8 cellular contexts compared by ENCODE assay signal in the genomic region with DNA sequence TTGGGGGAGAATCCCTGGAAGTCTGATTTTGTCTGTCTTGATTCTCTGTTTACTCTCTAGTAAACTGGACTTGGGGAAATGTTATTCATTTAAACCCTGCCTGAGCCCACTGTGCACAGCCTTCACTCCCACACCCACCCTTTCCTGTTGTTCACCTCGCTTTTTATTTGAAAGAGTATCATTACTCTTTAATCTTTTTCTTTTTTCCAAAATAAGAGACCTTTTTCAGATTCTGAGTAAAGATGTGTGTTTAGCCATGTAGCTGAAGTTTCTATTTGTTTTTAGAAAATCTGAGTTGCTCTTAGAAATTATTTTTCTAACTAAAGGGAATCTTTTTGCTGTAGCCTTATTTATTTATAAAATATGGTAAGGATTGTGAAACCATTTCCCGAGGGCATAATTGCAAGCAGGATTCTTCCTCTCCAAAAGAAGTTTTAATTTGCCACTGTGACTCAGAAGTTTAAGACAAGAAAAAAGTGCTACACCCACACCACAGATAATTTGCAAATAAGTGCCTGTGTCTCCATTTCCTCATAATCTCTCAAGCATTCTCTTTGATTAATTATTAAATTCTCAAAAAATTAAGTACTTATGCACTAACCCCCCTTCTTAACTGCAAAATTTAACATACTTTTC. TPM values are rescaled to one million over a fixed set of nuclear protein-coding genes. Genes with fewer than 3 reads are reported as not detected.
A peak's percentile ranks its signal among the peaks of the same experiment; 100 is the strongest.
DNase-seq lines count a peak whose midpoint lies in the region; ATAC-seq and TF ChIP-seq lines count a peak whose summit lies in the region.

No MANE protein-coding gene starts in this region.

- H3K36me3 ChIP-seq in CD8-positive, alpha-beta T cell (ENCODE audit: insufficient read depth, low read length): peaks cover 2% of the 10 kb centered on the region
- H3K36me3 ChIP-seq in neutrophil: peaks cover 16% of the 10 kb centered on the region

- peaks cover 75% of the 10 kb centered on the region for H3K4me1 Mint-ChIP-seq in CD8-positive, alpha-beta T cell (ENCODE audit: low read depth)
- peaks cover 22% of the 10 kb centered on the region for H3K4me1 Mint-ChIP-seq in chondrocyte (ENCODE audit: low read depth)

- no peaks in the 10 kb centered on the region for H3K27me3 ChIP-seq in CD8-positive, alpha-beta T cell (ENCODE audit: insufficient read depth, low read length)
- H3K27me3 ChIP-seq in neutrophil: no peaks in the 10 kb centered on the region

- peaks cover 48% of the 10 kb centered on the region for H3K36me3 Mint-ChIP-seq in CD8-positive, alpha-beta T cell
- peaks cover under 1% of the 10 kb centered on the region for H3K36me3 Mint-ChIP-seq in chondrocyte (ENCODE audit: low read depth)

- TF ChIP-seq CTCF in CD8-positive, alpha-beta T cell (IDR thresholded peaks at IDR 0.05): no peak
- no peak for TF ChIP-seq CTCF in chondrocyte (IDR thresholded peaks at IDR 0.05)
- no peak for TF ChIP-seq CTCF in neutrophil (IDR thresholded peaks at IDR 0.05)

- peaks cover 1% of the 10 kb centered on the region for H3K9me3 Mint-ChIP-seq in CD8-positive, alpha-beta T cell
- no peaks in the 10 kb centered on the region for H3K9me3 Mint-ChIP-seq in chondrocyte (ENCODE audit: low read depth)

- H3K27me3 Mint-ChIP-seq in CD8-positive, alpha-beta T cell (ENCODE audit: low read depth): no peaks in the 10 kb centered on the region
- no peaks in the 10 kb centered on the region for H3K27me3 Mint-ChIP-seq in chondrocyte (ENCODE audit: low read depth)

- POLR2A ChIA-PET in CD8-positive, alpha-beta T cell (lab: Charles Lee): interaction anchor here (0.6 to 3.0 kb wide), 6 partner anchors 14 to 363 kb away, joined by 3 to 15 read pairs (median 5); partner anchors contain the start of gene RASA2

- peaks cover 67% of the 10 kb centered on the region for H3K4me1 ChIP-seq in CD8-positive, alpha-beta T cell (ENCODE audit: insufficient read depth, low read length)
- H3K4me1 ChIP-seq in neutrophil (ENCODE audit: control insufficient read depth in 1 of 2, insufficient read depth in 1 of 2, low read depth in 1 of 2, low read length in 1 of 2): peaks cover 10 to 32% of the 10 kb centered on the region in 2 experiments

- CTCF ChIA-PET in CD8-positive, alpha-beta T cell (lab: Charles Lee): interaction anchor here (0.8 to 1.0 kb wide), 2 partner anchors 14 to 15 kb away, joined by 3 read pairs; no protein-coding TSS in a partner anchor

- intact Hi-C loops in CD8-positive, alpha-beta T cell (cut with DNase I, micrococcal nuclease): loop anchor here in 1 of 2 experiments (1.0 to 2.0 kb wide), 3 partner anchors 11 to 23 kb away; no protein-coding TSS in a partner anchor

- H3K9me3 ChIP-seq in CD8-positive, alpha-beta T cell (ENCODE audit: low read length): no peaks in the 10 kb centered on the region
- H3K9me3 ChIP-seq in neutrophil: no peaks in the 10 kb centered on the region

- H3K4me3 Mint-ChIP-seq in CD8-positive, alpha-beta T cell: peak overlapping the region; percentile 73
- no peak overlapping the region for H3K4me3 Mint-ChIP-seq in chondrocyte (ENCODE audit: unreplicated experiment)

- peak; percentile 80 for ATAC-seq in CD8-positive, alpha-beta T cell
- ATAC-seq in HG03520 (IDR thresholded peaks at IDR 0.05; ENCODE audit: unreplicated experiment) (no peak), GM19328 (IDR thresholded peaks at IDR 0.05; ENCODE audit: unreplicated experiment) (no peak)

- H3K27ac ChIP-seq in CD8-positive, alpha-beta T cell (ENCODE audit: low read depth, low read length): peak overlapping the region; percentile 44
- peak overlapping the region; percentile 52 for H3K27ac ChIP-seq in neutrophil

- peak in 2 of 7 experiments; percentile 19 to 34 for DNase-seq in CD8-positive, alpha-beta T cell
- DNase-seq in NOMO-1 (lab: John Stamatoyannopoulos, UW; ENCODE audit: unreplicated experiment in 2 of 2) (peak; percentile 69 to 75), chondrocyte (ENCODE audit: low spot score) (no peak), OCI-M2 (lab: John Stamatoyannopoulos, UW; ENCODE audit: unreplicated experiment) (no peak)
- DNase-seq in stimulated activated CD4-positive, alpha-beta T cell treated with anti-CD3 and anti-CD28 coated beads, Interleukin-15, amount 100 ng/mL, for 24 hours: no peak

- H3K4me3 ChIP-seq in CD8-positive, alpha-beta T cell (ENCODE audit: low read depth, low read length): no peak overlapping the region
- H3K4me3 ChIP-seq in neutrophil (ENCODE audit: low read depth in 1 of 2, low read length in 1 of 2): no peak overlapping the region

- H3K27ac Mint-ChIP-seq in CD8-positive, alpha-beta T cell: peak overlapping the region; percentile 97
- H3K27ac Mint-ChIP-seq in chondrocyte (ENCODE audit: unreplicated experiment): peak overlapping the region; percentile 80

RNA-seq across cellular contexts. Expression of gene RASA2, which starts 43.4 kb away (rescaled TPM):
- 10 to 100 TPM; 96.3 to 97.4 TPM for total RNA-seq in CD8-positive, alpha-beta T cell
- total RNA-seq in chondrocyte: 8.5 to 9.2 TPM (median 9.2 TPM) in 3 replicates

Comparison
In these comparisons a context has a peak if more than half of its experiments do, and no peak if none do; other contexts are left out.
1. DNase-seq: peak in NOMO-1 (2 of 2); none in chondrocyte (single experiment), stimulated activated CD4-positive, alpha-beta T cell treated with anti-CD3 and anti-CD28 coated beads, Interleukin-15, amount 100 ng/mL, for 24 hours (single experiment) and OCI-M2 (single experiment).